Comparison of ENCODE assay signal across 20 cellular contexts in the genomic region with DNA sequence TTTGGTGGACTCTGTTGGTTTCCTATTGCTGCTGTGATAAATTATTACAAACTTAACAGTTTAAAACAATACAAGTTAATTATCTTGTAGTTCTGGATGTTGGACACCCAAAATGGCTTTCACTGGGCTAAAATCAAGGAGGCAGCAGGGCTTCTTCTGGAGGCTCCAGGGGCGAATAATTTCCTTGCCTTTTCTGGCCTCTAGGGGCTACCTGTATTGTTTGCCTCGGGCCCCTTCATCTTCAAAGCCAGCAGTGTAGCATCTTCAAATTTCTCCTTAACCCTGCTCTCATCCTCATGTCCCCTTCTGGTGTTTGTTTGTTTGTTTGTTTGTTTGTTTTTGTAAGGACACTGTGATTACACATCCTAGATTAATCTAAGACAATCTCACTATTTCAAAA.
DNase-seq lines count a peak whose midpoint lies in the region; ATAC-seq and TF ChIP-seq lines count a peak whose summit lies in the region.
"Had no signal": no experiment of that assay in that cellular context is flagged by ENCODE, and none has a peak within 500 bp of the region (broad histone marks: within the 10 kb centered on the region; RNA-seq: fewer than 3 reads in every experiment).

No MANE protein-coding gene starts in this region.

- H3K27me3 Mint-ChIP-seq in activated CD8-positive, alpha-beta T cell treated with anti-CD3 and anti-CD28 coated beads, Interleukin-2, amount 10 ng/mL, durations not matched to agents 7 days and 5 days (ENCODE audit: low read depth) = peaks cover 13% of the 10 kb centered on the region
- H3K27me3 Mint-ChIP-seq in CD14-positive monocyte (ENCODE audit: low read depth in 3 of 3) = peaks cover 6 to 9% (median 6%) of the 10 kb centered on the region in 3 donors

- no peak overlapping the region for H3K4me3 Mint-ChIP-seq in activated CD8-positive, alpha-beta T cell treated with anti-CD3 and anti-CD28 coated beads, Interleukin-2, amount 10 ng/mL, durations not matched to agents 7 days and 5 days
- no peak overlapping the region for H3K4me3 Mint-ChIP-seq in CD14-positive monocyte
- H3K4me3 Mint-ChIP-seq: activated CD4-positive, alpha-beta T cell treated with anti-CD3 and anti-CD28 coated beads for 36 hours; effector memory CD8-positive, alpha-beta T cell; nephron progenitor cell had no signal

- peaks cover 2% of the 10 kb centered on the region for H3K4me1 Mint-ChIP-seq in activated CD8-positive, alpha-beta T cell treated with anti-CD3 and anti-CD28 coated beads, Interleukin-2, amount 10 ng/mL, durations not matched to agents 7 days and 5 days (ENCODE audit: low read depth)
- H3K4me1 Mint-ChIP-seq in CD14-positive monocyte = peaks cover 2% of the 10 kb centered on the region

- H3K4me1 ChIP-seq in BE2C (no peaks in the 10 kb centered on the region), OCI-LY3 (ENCODE audit: low read length) (0 out of 2 replicates have a peak, but pooled peaks cover 8% of the 10 kb centered on the region)
- H3K4me1 ChIP-seq: psoas muscle had no signal

- H3K9me3 ChIP-seq in BE2C (no peaks in the 10 kb centered on the region), OCI-LY3 (ENCODE audit: insufficient read depth, low read length) (no peaks in the 10 kb centered on the region)
- H3K9me3 ChIP-seq: MG63, psoas muscle had no signal

- H3K36me3 Mint-ChIP-seq in activated CD8-positive, alpha-beta T cell treated with anti-CD3 and anti-CD28 coated beads, Interleukin-2, amount 10 ng/mL, durations not matched to agents 7 days and 5 days (ENCODE audit: low read depth) = no peaks in the 10 kb centered on the region
- no peaks in the 10 kb centered on the region for H3K36me3 Mint-ChIP-seq in CD14-positive monocyte

- POLR2A ChIA-PET in activated CD8-positive, alpha-beta T cell treated with anti-CD3 and anti-CD28 coated beads, Interleukin-2, amount 10 ng/mL, durations not matched to agents 7 days and 5 days (lab: Charles Lee) = no interaction called here

- H3K36me3 ChIP-seq in BE2C (no peaks in the 10 kb centered on the region), OCI-LY3 (replicated peaks; ENCODE audit: low read depth, low read length) (no peaks in the 10 kb centered on the region)
- H3K36me3 ChIP-seq: MG63 had no signal

- CTCF ChIA-PET in activated CD8-positive, alpha-beta T cell treated with anti-CD3 and anti-CD28 coated beads, Interleukin-2, amount 10 ng/mL, durations not matched to agents 7 days and 5 days (lab: Charles Lee) = no interaction called here

- H3K27ac ChIP-seq in OCI-LY3 (ENCODE audit: low read length) = no peak overlapping the region
- H3K27ac ChIP-seq: psoas muscle had no signal

- H2AFZ ChIP-seq in OCI-LY3 (ENCODE audit: low read depth, low read length) = no peak overlapping the region

- H3K79me2 ChIP-seq in OCI-LY3 (ENCODE audit: low read length) = no peaks in the 10 kb centered on the region

- intact Hi-C loops in CD14-positive monocyte (cut with micrococcal nuclease) = loop anchor here (10.0 kb wide), 2 partner anchors 120 to 240 kb away; a partner anchor contains a TSS

- H3K9me3 Mint-ChIP-seq in activated CD8-positive, alpha-beta T cell treated with anti-CD3 and anti-CD28 coated beads, Interleukin-2, amount 10 ng/mL, durations not matched to agents 7 days and 5 days (ENCODE audit: insufficient read depth) = no peaks in the 10 kb centered on the region
- H3K9me3 Mint-ChIP-seq in CD14-positive monocyte = peaks cover 0 to 3% (median 0%) of the 10 kb centered on the region in 7 donors
- H3K9me3 Mint-ChIP-seq: effector memory CD8-positive, alpha-beta T cell had no signal

- 0 out of 2 replicates have a peak, but pooled peaks cover 7% of the 10 kb centered on the region for H4K20me1 ChIP-seq in OCI-LY3 (ENCODE audit: insufficient read depth, low read length)

- H3K4me2 ChIP-seq in OCI-LY3 (ENCODE audit: low read length) = no peak overlapping the region

- H3K4me3 ChIP-seq in BE2C (ENCODE audit: low read depth, low read length) (no peak overlapping the region), OCI-LY3 (ENCODE audit: low read length) (no peak overlapping the region), epithelial cell of proximal tubule (ENCODE audit: low read depth, low read length) (no peak overlapping the region)
- H3K4me3 ChIP-seq: MG63, psoas muscle had no signal

- DNase-seq in BE2C = no peak
- DNase-seq in epithelial cell of proximal tubule (ENCODE audit: low read depth) = no peak
- DNase-seq in effector CD8-positive, alpha-beta T cell (lab: John Stamatoyannopoulos, UW) = no peak
- DNase-seq in hypothalamus (lab: John Stamatoyannopoulos, UW) = no peak
- DNase-seq in activated CD8-positive, alpha-beta T cell treated with anti-CD3 and anti-CD28 coated beads, Interleukin-2, amount 10 ng/mL, durations not matched to agents 7 days and 5 days = no peak
- no peak for DNase-seq in CD14-positive monocyte (ENCODE audit: low spot score)
- DNase-seq: activated CD4-positive, alpha-beta T cell treated with anti-CD3 and anti-CD28 coated beads for 36 hours; activated gamma-delta T cell; amniotic stem cell; effector memory CD8-positive, alpha-beta T cell; GF-D8; kidney glomerular epithelial cell; mesenchymal stem cell; MG63; NCI-H1930; nephron progenitor cell; psoas muscle; T-helper 9 cell had no signal

- peaks cover 3% of the 10 kb centered on the region; the same call in 1 of the 2 replicates for H3K27me3 ChIP-seq in BE2C
- H3K27me3 ChIP-seq in OCI-LY3 (ENCODE audit: low read depth, low read length) = peaks cover 47% of the 10 kb centered on the region

- no peak overlapping the region for H3K27ac Mint-ChIP-seq in activated CD8-positive, alpha-beta T cell treated with anti-CD3 and anti-CD28 coated beads, Interleukin-2, amount 10 ng/mL, durations not matched to agents 7 days and 5 days
- no peak overlapping the region for H3K27ac Mint-ChIP-seq in CD14-positive monocyte
- H3K27ac Mint-ChIP-seq: activated CD4-positive, alpha-beta T cell treated with anti-CD3 and anti-CD28 coated beads for 36 hours; effector memory CD8-positive, alpha-beta T cell; nephron progenitor cell had no signal

- no peak overlapping the region for H3K9ac ChIP-seq in OCI-LY3 (ENCODE audit: low read length)

- ATAC-seq in activated CD8-positive, alpha-beta T cell treated with anti-CD3 and anti-CD28 coated beads, Interleukin-2, amount 10 ng/mL, durations not matched to agents 7 days and 5 days = no peak
- ATAC-seq: activated CD4-positive, alpha-beta T cell treated with anti-CD3 and anti-CD28 coated beads for 36 hours; effector memory CD8-positive, alpha-beta T cell; psoas muscle had no signal

- TF ChIP-seq CTCF in BE2C (IDR thresholded peaks at IDR 0.05; ENCODE audit: low read depth, low read length) (peak; percentile 45), GM12873 (IDR thresholded peaks at IDR 0.05; ENCODE audit: insufficient read depth, low read depth, low read length, missing control alignments) (peak; percentile 44), OCI-LY3 (IDR thresholded peaks at IDR 0.05; ENCODE audit: low read depth, low read length) (peak; percentile 39; the same call in 1 of the 2 replicates), epithelial cell of proximal tubule (conservative IDR thresholded peaks at IDR 0.05; ENCODE audit: low read depth, low read length) (peak; percentile 23), CD14-positive monocyte (IDR thresholded peaks at IDR 0.05) (no peak)
